9 cellular contexts compared by ENCODE assay signal in genomic region chr10:71770255-71770654, GRCh38. TPM values are rescaled to one million over a fixed set of nuclear protein-coding genes. Genes with fewer than 3 reads are reported as not detected.
DNase-seq lines count a peak whose midpoint lies in the region; ATAC-seq and TF ChIP-seq lines count a peak whose summit lies in the region.
"Had no signal": no experiment of that assay in that cellular context is flagged by ENCODE, and none has a peak within 500 bp of the region (broad histone marks: within the 10 kb centered on the region; RNA-seq: fewer than 3 reads in every experiment).

No MANE protein-coding gene starts in this region.

- H3K27me3 Mint-ChIP-seq in activated naive CD4-positive, alpha-beta T cell treated with anti-CD3 and anti-CD28 coated beads, Interleukin-2, amount 50 U/mL, for 24 hours = no peaks in the 10 kb centered on the region

- H3K4me3 Mint-ChIP-seq in activated naive CD4-positive, alpha-beta T cell treated with anti-CD3 and anti-CD28 coated beads, Interleukin-2, amount 50 U/mL, for 24 hours = peak overlapping the region; percentile 95
- H3K4me3 Mint-ChIP-seq: nephron had no signal

- intact Hi-C loops in uterus (cut with DNase I; ENCODE audit: low total_unique reads) = loop anchor here (5.0 kb wide), 1 partner anchor 63 kb away; no protein-coding TSS in a partner anchor

- no peak for ATAC-seq in GM21360 (IDR thresholded peaks at IDR 0.05; ENCODE audit: unreplicated experiment)

- H3K9me3 Mint-ChIP-seq in activated naive CD4-positive, alpha-beta T cell treated with anti-CD3 and anti-CD28 coated beads, Interleukin-2, amount 50 U/mL, for 24 hours = no peaks in the 10 kb centered on the region
- H3K9me3 Mint-ChIP-seq: nephron had no signal

- TF ChIP-seq POLR2A in uterus (IDR thresholded peaks at IDR 0.05) = no peak

- H3K9me3 ChIP-seq in mononuclear cell (ENCODE audit: low read depth, low read length) (no peaks in the 10 kb centered on the region), uterus (no peaks in the 10 kb centered on the region)

- H3K4me1 ChIP-seq in mononuclear cell (ENCODE audit: insufficient read depth, low read length) = peaks cover 85% of the 10 kb centered on the region
- H3K4me1 ChIP-seq in uterus = peaks cover 29 to 51% of the 10 kb centered on the region in 2 donors

- peaks cover 34% of the 10 kb centered on the region for H3K36me3 Mint-ChIP-seq in activated naive CD4-positive, alpha-beta T cell treated with anti-CD3 and anti-CD28 coated beads, Interleukin-2, amount 50 U/mL, for 24 hours

- in situ Hi-C loops in brain microvascular endothelial cell (cut with HindIII; ENCODE audit: low pct_ligation_motif_present, low sequenced_read_pairs) = no loop called here

- no peaks in the 10 kb centered on the region for H3K27me3 ChIP-seq in brain microvascular endothelial cell (replicated peaks)
- H3K27me3 ChIP-seq in mononuclear cell (ENCODE audit: insufficient read depth, low read length) = no peaks in the 10 kb centered on the region
- H3K27me3 ChIP-seq in uterus = no peaks in the 10 kb centered on the region

- H3K36me3 ChIP-seq in brain microvascular endothelial cell (replicated peaks) (no peaks in the 10 kb centered on the region), uterus (no peaks in the 10 kb centered on the region)

- peak overlapping the region; percentile 94 for H3K27ac ChIP-seq in brain microvascular endothelial cell
- peak overlapping the region; percentile 94 to 97 for H3K27ac ChIP-seq in uterus

- peaks cover 74% of the 10 kb centered on the region for H3K4me1 Mint-ChIP-seq in activated naive CD4-positive, alpha-beta T cell treated with anti-CD3 and anti-CD28 coated beads, Interleukin-2, amount 50 U/mL, for 24 hours

- H3K4me3 ChIP-seq in brain microvascular endothelial cell (ENCODE audit: low read depth, low read length) = no peak overlapping the region
- peak overlapping the region; percentile 96 for H3K4me3 ChIP-seq in mononuclear cell (ENCODE audit: low read length)
- H3K4me3 ChIP-seq in uterus = no peak overlapping the region

- H3K27ac Mint-ChIP-seq in activated naive CD4-positive, alpha-beta T cell treated with anti-CD3 and anti-CD28 coated beads, Interleukin-2, amount 50 U/mL, for 24 hours = peak overlapping the region; percentile 94
- H3K27ac Mint-ChIP-seq: nephron had no signal

- TF ChIP-seq CTCF in brain microvascular endothelial cell (IDR thresholded peaks at IDR 0.05; ENCODE audit: low read depth, low read length, missing control alignments) (no peak), uterus (IDR thresholded peaks at IDR 0.05) (no peak)

- DNase-seq in activated naive CD4-positive, alpha-beta T cell (lab: John Stamatoyannopoulos, UW) = no peak
- DNase-seq in brain microvascular endothelial cell = peak; percentile 34
- peak in 1 of 2 donors; percentile 51 for DNase-seq in uterus
- no peak for DNase-seq in UCSD-AML1 (lab: John Stamatoyannopoulos, UW; ENCODE audit: unreplicated experiment)
- no peak for DNase-seq in stimulated activated naive CD4-positive, alpha-beta T cell (lab: John Stamatoyannopoulos, UW)

RNA-seq across cellular contexts. Expression of gene VSIR, which starts 3.1 kb away (rescaled TPM):
- total RNA-seq in mononuclear cell (240 TPM), uterus (100 to 1,000 TPM in 1 of 4 donors, 10 to 100 TPM in 3; 18.9 to 127 (median 36.7) TPM)

RNA-seq across cellular contexts. Expression of gene C10orf105, which starts 50.7 kb away (rescaled TPM):
- total RNA-seq in mononuclear cell (0.31 TPM), uterus (1 to 10 TPM in 1 of 4 donors, under 1 TPM in 1, not detected in 2; 0.07 to 1.2 TPM)
